21 cellular contexts compared by ENCODE assay signal in the genomic region with DNA sequence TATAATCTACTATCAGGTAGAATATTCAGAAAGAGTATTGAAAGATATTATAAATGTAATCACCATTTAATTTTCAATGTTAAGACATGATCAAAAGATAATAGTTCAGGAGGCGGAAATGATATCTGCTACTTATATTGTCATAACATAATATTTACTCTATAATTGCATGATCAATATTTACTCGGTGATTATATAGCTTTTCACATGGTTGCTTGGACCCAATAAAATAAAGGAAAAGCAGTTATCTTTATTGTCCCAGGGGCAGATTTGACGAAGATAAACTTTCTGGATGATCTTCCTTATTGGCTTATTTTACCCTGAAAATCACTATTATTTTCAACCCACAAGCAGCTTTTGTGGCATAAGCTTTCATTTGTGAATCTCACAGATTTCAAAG.
"Had no signal": no experiment of that assay in that cellular context is flagged by ENCODE, and none has a peak within 500 bp of the region (broad histone marks: within the 10 kb centered on the region; RNA-seq: fewer than 3 reads in every experiment).

No MANE protein-coding gene starts in this region.

- DNase-seq: dermis blood vessel endothelial cell; hypothalamus; immature natural killer cell; islet precursor cell; kidney glomerular epithelial cell; left ventricle myocardium superior; lower lobe of right lung; natural killer cell; right lobe of liver; small intestine; stimulated activated CD4-positive, alpha-beta T cell treated with anti-CD3 and anti-CD28 coated beads, Interleukin-15, amount 100 ng/mL, for 24 hours; stimulated activated CD4-positive, alpha-beta T cell treated with anti-CD3 and anti-CD28 coated beads, Interleukin-2, amount 100 ng/mL, for 48 hours; stimulated activated naive B cell treated with anti-CD40 and anti-IgM and Interleukin-4, amounts not matched to agents 10 μg/mL and 1 μg/mL and 100 μg/mL, for 72 hours; upper lobe of left lung had no signal

- H3K4me1 ChIP-seq: lower lobe of right lung, parathyroid adenoma, right lobe of liver, tibial nerve, upper lobe of left lung had no signal

- H3K4me3 ChIP-seq: coronary artery, lower lobe of right lung, right lobe of liver, thoracic aorta, tibial nerve, upper lobe of left lung had no signal

- FAIRE-seq: frontal cortex, small intestine, urothelium cell line had no signal

- H3K9me3 ChIP-seq: lower lobe of right lung, neutrophil, right lobe of liver, thoracic aorta, tibial nerve, upper lobe of left lung had no signal

- ATAC-seq: left ventricle myocardium superior; lower lobe of right lung; natural killer cell; right lobe of liver; stimulated activated naive B cell treated with anti-CD40 and anti-IgM and Interleukin-4, amounts not matched to agents 10 μg/mL and 1 μg/mL and 100 μg/mL, for 72 hours had no signal

- H3K27ac ChIP-seq: coronary artery, lower lobe of right lung, neutrophil, parathyroid adenoma, right lobe of liver, thoracic aorta, tibial nerve, upper lobe of left lung had no signal

- H3K27me3 ChIP-seq: neutrophil, right lobe of liver, tibial nerve, upper lobe of left lung had no signal

- H3K36me3 ChIP-seq: lower lobe of right lung, neutrophil, right lobe of liver, thoracic aorta, tibial nerve, upper lobe of left lung had no signal
